1 cellular context compared by ENCODE assay signal in the genomic region with DNA sequence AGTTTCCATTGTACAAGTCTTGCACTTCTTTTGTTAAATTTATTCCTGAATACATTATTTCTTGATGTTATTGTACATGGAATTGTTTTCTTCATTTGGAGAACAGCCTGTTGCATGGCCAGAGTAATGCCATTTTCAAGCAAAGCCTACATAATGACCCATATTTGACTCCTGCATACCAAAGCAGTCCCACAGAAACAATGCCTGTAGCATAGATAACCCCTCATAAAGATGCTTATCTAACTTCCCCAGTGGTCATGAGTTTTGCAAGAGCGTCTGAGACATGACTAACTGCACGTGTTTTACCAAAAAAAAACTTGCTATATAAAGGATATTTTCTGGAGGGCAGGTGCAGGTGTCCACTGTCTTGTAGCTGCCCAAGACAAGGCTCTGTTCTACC.
TF ChIP-seq lines count a peak whose summit lies in the region.

No MANE protein-coding gene starts in this region.

TF ChIP-seq in WTC11, 78 proteins besides CTCF, POLR2A, EP300 and RAD21 (continued from another document):
- TF ChIP-seq, protein P1, sequence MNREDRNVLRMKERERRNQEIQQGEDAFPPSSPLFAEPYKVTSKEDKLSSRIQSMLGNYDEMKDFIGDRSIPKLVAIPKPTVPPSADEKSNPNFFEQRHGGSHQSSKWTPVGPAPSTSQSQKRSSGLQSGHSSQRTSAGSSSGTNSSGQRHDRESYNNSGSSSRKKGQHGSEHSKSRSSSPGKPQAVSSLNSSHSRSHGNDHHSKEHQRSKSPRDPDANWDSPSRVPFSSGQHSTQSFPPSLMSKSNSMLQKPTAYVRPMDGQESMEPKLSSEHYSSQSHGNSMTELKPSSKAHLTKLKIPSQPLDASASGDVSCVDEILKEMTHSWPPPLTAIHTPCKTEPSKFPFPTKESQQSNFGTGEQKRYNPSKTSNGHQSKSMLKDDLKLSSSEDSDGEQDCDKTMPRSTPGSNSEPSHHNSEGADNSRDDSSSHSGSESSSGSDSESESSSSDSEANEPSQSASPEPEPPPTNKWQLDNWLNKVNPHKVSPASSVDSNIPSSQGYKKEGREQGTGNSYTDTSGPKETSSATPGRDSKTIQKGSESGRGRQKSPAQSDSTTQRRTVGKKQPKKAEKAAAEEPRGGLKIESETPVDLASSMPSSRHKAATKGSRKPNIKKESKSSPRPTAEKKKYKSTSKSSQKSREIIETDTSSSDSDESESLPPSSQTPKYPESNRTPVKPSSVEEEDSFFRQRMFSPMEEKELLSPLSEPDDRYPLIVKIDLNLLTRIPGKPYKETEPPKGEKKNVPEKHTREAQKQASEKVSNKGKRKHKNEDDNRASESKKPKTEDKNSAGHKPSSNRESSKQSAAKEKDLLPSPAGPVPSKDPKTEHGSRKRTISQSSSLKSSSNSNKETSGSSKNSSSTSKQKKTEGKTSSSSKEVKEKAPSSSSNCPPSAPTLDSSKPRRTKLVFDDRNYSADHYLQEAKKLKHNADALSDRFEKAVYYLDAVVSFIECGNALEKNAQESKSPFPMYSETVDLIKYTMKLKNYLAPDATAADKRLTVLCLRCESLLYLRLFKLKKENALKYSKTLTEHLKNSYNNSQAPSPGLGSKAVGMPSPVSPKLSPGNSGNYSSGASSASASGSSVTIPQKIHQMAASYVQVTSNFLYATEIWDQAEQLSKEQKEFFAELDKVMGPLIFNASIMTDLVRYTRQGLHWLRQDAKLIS (CRISPR knock-in tag; IDR thresholded peaks at IDR 0.05; ENCODE audit: borderline replicate concordance), result no peak
- no peak for TF ChIP-seq OVOL2 (CRISPR knock-in tag; IDR thresholded peaks at IDR 0.05; ENCODE audit: borderline replicate concordance)
- no peak for TF ChIP-seq TEAD1 (CRISPR knock-in tag; IDR thresholded peaks at IDR 0.05)
